Comparison of ENCODE assay signal across 8 cellular contexts in genomic region chr16:81737885-81738536, GRCh38. TPM values are rescaled to one million over a fixed set of nuclear protein-coding genes. Genes with fewer than 3 reads are reported as not detected.
DNase-seq lines count a peak whose midpoint lies in the region; ATAC-seq and TF ChIP-seq lines count a peak whose summit lies in the region.

No MANE protein-coding gene starts in this region.

- H3K4me2 ChIP-seq in fibroblast of lung (ENCODE audit: extremely low read depth, insufficient read depth, low read length): peak overlapping the region; percentile 87
- no peak overlapping the region for H3K4me2 ChIP-seq in neural cell (ENCODE audit: low read length)

- peak; percentile 56 for DNase-seq in DMS114 treated with DMSO at 0.1 percent for 48 hours (lab: John Stamatoyannopoulos, UW; ENCODE audit: unreplicated experiment)
- peak; percentile 64 for DNase-seq in KG1 (lab: John Stamatoyannopoulos, UW)
- peak; percentile 61 for DNase-seq in Panc1 (ENCODE audit: low read depth, low spot score)
- DNase-seq in activated T-cell treated with anti-CD3 and anti-CD28 coated beads, Interleukin-2, amount 50 U/mL, for 48 hours: peak; percentile 90
- peak; percentile 59 to 75 for DNase-seq in fibroblast of lung (ENCODE audit: low read depth in 2 of 2)
- DNase-seq in stimulated activated naive CD8-positive, alpha-beta T cell treated with anti-CD3 and anti-CD28 coated beads, Interleukin-15, Interleukin-2, amounts not matched to agents 100 U/mL and 50 U/mL, for 24 hours: peak; percentile 86

- no peaks in the 10 kb centered on the region for H3K9me2 ChIP-seq in neural cell (ENCODE audit: insufficient read depth, low read length)

- H3F3A ChIP-seq in neural cell (ENCODE audit: insufficient read depth, low read length, poor library complexity, severe bottlenecking): no peaks in the 10 kb centered on the region

- H4K20me1 ChIP-seq in fibroblast of lung (ENCODE audit: control insufficient read depth, extremely low read depth, insufficient read depth, low read length) (no peaks in the 10 kb centered on the region), neural cell (ENCODE audit: insufficient read depth) (no peaks in the 10 kb centered on the region)

- TF ChIP-seq CTCF in Panc1 (IDR thresholded peaks at IDR 0.05) (peak; percentile 84), fibroblast of lung (conservative IDR thresholded peaks at IDR 0.05 in 1 of 2, IDR thresholded peaks at IDR 0.05 in 1 of 2; ENCODE audit: low read depth in 1 of 2, low read length in 2 of 2) (peak; percentile 74 to 82), neural cell (IDR thresholded peaks at IDR 0.05; ENCODE audit: poor library complexity, severe bottlenecking) (peak; percentile 98)

- POLR2A ChIA-PET in Panc1 (lab: Charles Lee): no interaction called here

- H2AFZ ChIP-seq in fibroblast of lung (ENCODE audit: low read length): no peak overlapping the region
- H2AFZ ChIP-seq in neural cell (ENCODE audit: low read depth, low read length): peak overlapping the region; percentile 4

- H3K27me3 ChIP-seq in Panc1 (ENCODE audit: control insufficient read depth, insufficient read depth, low read length) (no peaks in the 10 kb centered on the region), fibroblast of lung (ENCODE audit: control insufficient read depth, insufficient read depth, low read length) (no peaks in the 10 kb centered on the region), neural cell (ENCODE audit: insufficient read depth, low read depth, low read length) (no peaks in the 10 kb centered on the region)

- no peak overlapping the region for H3K9ac ChIP-seq in fibroblast of lung (ENCODE audit: insufficient read depth, low read length)
- peak overlapping the region; percentile 17 for H3K9ac ChIP-seq in neural cell (ENCODE audit: low read length)

- H3K4me1 ChIP-seq in Panc1 (ENCODE audit: control insufficient read depth, insufficient read depth, low read length) (no peaks in the 10 kb centered on the region), fibroblast of lung (ENCODE audit: control insufficient read depth, extremely low read depth, insufficient read depth, low read length) (no peaks in the 10 kb centered on the region)

- H3K79me2 ChIP-seq in fibroblast of lung (ENCODE audit: control insufficient read depth, insufficient read depth, low read length) (no peaks in the 10 kb centered on the region), neural cell (replicated peaks; ENCODE audit: insufficient read depth, low read length) (no peaks in the 10 kb centered on the region)

- H3K36me3 ChIP-seq in Panc1 (ENCODE audit: control insufficient read depth, insufficient read depth, low read length): no peaks in the 10 kb centered on the region
- no peaks in the 10 kb centered on the region for H3K36me3 ChIP-seq in fibroblast of lung (ENCODE audit: control insufficient read depth, insufficient read depth, low read length)
- H3K36me3 ChIP-seq in neural cell (ENCODE audit: insufficient read depth, low read length): no peaks in the 10 kb centered on the region

- H3K27ac ChIP-seq in Panc1 (ENCODE audit: low read length): no peak overlapping the region
- no peak overlapping the region for H3K27ac ChIP-seq in fibroblast of lung (ENCODE audit: insufficient read depth, low read length)
- H3K27ac ChIP-seq in neural cell (ENCODE audit: low read length): no peak overlapping the region

- peak overlapping the region; percentile 27 to 51 for H3K4me3 ChIP-seq in Panc1 (ENCODE audit: low read depth in 2 of 2, low read length in 2 of 2)
- peak overlapping the region in 3 of 4 experiments; percentile 15 to 27 (median 21) for H3K4me3 ChIP-seq in fibroblast of lung (replicated peaks in 1 of 4; ENCODE audit: control extremely low read depth in 1 of 4, insufficient read depth in 1 of 4, low read depth in 3 of 4, low read length in 4 of 4)
- H3K4me3 ChIP-seq in neural cell (ENCODE audit: low read length): no peak overlapping the region

- in situ Hi-C loops in Panc1 (cut with HindIII; ENCODE audit: low pct_unique_long_range_greater_than_20kb, low sequenced_read_pairs): no loop called here

- peak; percentile 27 for TF ChIP-seq EP300 in neural cell (conservative IDR thresholded peaks at IDR 0.05; ENCODE audit: poor library complexity, severe bottlenecking)

- H3K9me3 ChIP-seq in Panc1 (ENCODE audit: control insufficient read depth, insufficient read depth, low read depth, low read length) (no peaks in the 10 kb centered on the region), fibroblast of lung (ENCODE audit: control insufficient read depth, insufficient read depth, low read depth, low read length) (no peaks in the 10 kb centered on the region), neural cell (ENCODE audit: low read length) (no peaks in the 10 kb centered on the region)

- CTCF ChIA-PET in Panc1 (lab: Charles Lee): interaction anchor here (0.7 kb wide), 2 partner anchors 14 to 337 kb away, joined by 3 read pairs; no protein-coding TSS in a partner anchor

- no TSS peak for BruUV-seq in Panc1 (replicated peaks; lab: Mats Ljungman, UMichigan)

- ATAC-seq in GM21619 (IDR thresholded peaks at IDR 0.05; ENCODE audit: unreplicated experiment): peak; percentile 61
- peak; percentile 94 for ATAC-seq in Panc1
- ATAC-seq in stimulated activated naive CD8-positive, alpha-beta T cell treated with anti-CD3 and anti-CD28 coated beads, Interleukin-15, Interleukin-2, amounts not matched to agents 100 U/mL and 50 U/mL, for 24 hours: peak; percentile 87

- peak; percentile 99 for TF ChIP-seq RAD21 in neural cell (conservative IDR thresholded peaks at IDR 0.05)

- intact Hi-C loops in Panc1 (cut with micrococcal nuclease; ENCODE audit: unreplicated experiment): loop anchor here (10.0 kb wide), 2 partner anchors 703 to 733 kb away; partner anchors contain the start of genes ATMIN, CENPN and CMC2

TF ChIP-seq in neural cell, 6 proteins besides CTCF, POLR2A, EP300 and RAD21:
- TF ChIP-seq TAF1 (IDR thresholded peaks at IDR 0.05; ENCODE audit: low read depth): no peak
- peak; percentile 99 for TF ChIP-seq SMC3 (conservative IDR thresholded peaks at IDR 0.05; ENCODE audit: poor library complexity)

RNA-seq across cellular contexts. Expression of gene PLCG2, which starts 41.1 kb away (rescaled TPM):
- total RNA-seq in Panc1 (2021; ENCODE audit: unreplicated experiment) (10.8 TPM), fibroblast of lung (0.66 and 0.77 TPM in 2 replicates)
- polyA plus RNA-seq in Panc1 (2012; ENCODE audit: insufficient read length): 5.4 TPM
- polyA plus RNA-seq in fibroblast of lung (0.27 and 0.53 TPM in 2 replicates), neural cell (0.08 TPM in 1 of 2 replicates, not detected in the other)
- 0.33 and 0.35 TPM in 2 replicates for polyA plus RNA-seq in fibroblast of lung (2012)
- polyA minus RNA-seq in fibroblast of lung (ENCODE audit: low replicate concordance) (0.96 TPM in 1 of 2 replicates, not detected in the other), neural cell (0.12 TPM in 1 of 2 replicates, not detected in the other)
